Comparison of ENCODE assay signal across 8 cellular contexts in the genomic region with DNA sequence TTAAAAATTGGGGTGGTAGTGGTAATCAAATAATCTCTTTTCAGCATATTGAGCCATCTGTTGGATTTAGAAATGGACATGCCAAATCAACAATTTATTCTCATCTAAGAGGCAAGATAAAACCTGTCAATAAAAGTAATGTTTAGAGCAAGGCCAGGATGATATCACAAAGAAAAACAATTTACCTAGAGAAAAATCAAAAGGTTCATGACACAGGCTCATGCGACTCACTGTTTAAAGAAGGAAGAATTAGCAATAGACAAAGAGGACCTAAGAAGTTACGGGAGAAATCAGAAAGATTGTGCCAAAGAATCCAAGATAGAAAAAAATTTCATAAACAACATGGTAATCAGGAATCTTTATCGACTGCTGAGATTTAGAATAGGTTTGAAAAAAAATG.
"Had no signal": no experiment of that assay in that cellular context is flagged by ENCODE, and none has a peak within 500 bp of the region (broad histone marks: within the 10 kb centered on the region; RNA-seq: fewer than 3 reads in every experiment).

No MANE protein-coding gene starts in this region.

- ATAC-seq: HepG2, K562 had no signal

- H3K4me1 Mint-ChIP-seq: IgD-negative memory B cell had no signal

- H3K4me3 Mint-ChIP-seq: IgD-negative memory B cell had no signal

- H3K36me3 Mint-ChIP-seq: IgD-negative memory B cell had no signal

- H3K27me3 Mint-ChIP-seq: IgD-negative memory B cell had no signal

- FAIRE-seq: HepG2, HTR-8/SVneo, K562 had no signal

- DNase-seq: IMR-90, KBM-7, KG1 had no signal

- H3K27ac Mint-ChIP-seq: IgD-negative memory B cell had no signal

- H3K27ac ChIP-seq: HL-60 had no signal

- H3K4me3 ChIP-seq: K562 had no signal
